Comparison of ENCODE assay signal across 25 cellular contexts in the genomic region with DNA sequence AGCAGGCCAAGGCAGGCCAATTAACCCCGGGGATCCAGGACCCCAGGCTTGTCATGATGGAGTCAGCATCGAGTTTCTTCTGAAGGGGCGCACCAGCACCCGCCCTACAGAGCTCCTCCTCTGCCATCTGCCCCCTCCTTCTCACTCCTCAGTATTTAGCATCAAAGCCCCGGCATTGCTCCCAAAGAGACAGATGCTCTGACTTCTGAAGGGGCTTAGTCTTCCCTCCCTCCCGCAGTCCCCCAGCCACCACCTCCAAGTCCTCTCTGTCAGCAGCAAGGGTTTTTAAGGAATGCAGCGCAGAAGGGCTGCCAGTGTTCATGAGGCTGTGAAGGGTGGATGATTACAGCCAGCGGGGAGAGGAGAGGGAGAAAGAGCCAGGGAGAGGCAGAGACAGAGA.
A peak's percentile ranks its signal among the peaks of the same experiment; 100 is the strongest.
DNase-seq lines count a peak whose midpoint lies in the region; TF ChIP-seq lines count a peak whose summit lies in the region.
"Had no signal": no experiment of that assay in that cellular context is flagged by ENCODE, and none has a peak within 500 bp of the region (broad histone marks: within the 10 kb centered on the region; RNA-seq: fewer than 3 reads in every experiment).

No MANE protein-coding gene starts in this region.

- peaks cover 18% of the 10 kb centered on the region for H3K9me3 Mint-ChIP-seq in nephron progenitor cell

- H3K27ac Mint-ChIP-seq in nephron progenitor cell: no peak overlapping the region
- H3K27ac Mint-ChIP-seq: activated naive CD8-positive, alpha-beta T cell; CD4-positive, CD25-positive, alpha-beta regulatory T cell; naive thymus-derived CD8-positive, alpha-beta T cell; T-helper 17 cell had no signal

- peak; percentile 1 for DNase-seq in NCI-H1436 (lab: John Stamatoyannopoulos, UW)
- no peak for DNase-seq in NCI-H1436 treated with DMSO at 0.1 percent for 48 hours (lab: John Stamatoyannopoulos, UW)
- DNase-seq in NCI-H1694 (lab: John Stamatoyannopoulos, UW): peak; percentile 79
- peak; percentile 57 for DNase-seq in NCI-H510A treated with DMSO at 0.1 percent for 48 hours (lab: John Stamatoyannopoulos, UW)
- DNase-seq in nephron progenitor cell: peak; percentile 8
- DNase-seq in SHP77 treated with DMSO at 0.1 percent for 48 hours (lab: John Stamatoyannopoulos, UW): no peak
- DNase-seq in NCI-H1048 (lab: John Stamatoyannopoulos, UW): no peak
- DNase-seq in NAMALWA (ENCODE audit: low spot score): no peak
- DNase-seq: activated CD4-positive, alpha-beta T cell treated with anti-CD3 and anti-CD28 coated beads for 1 hour; activated effector memory CD4-positive, alpha-beta T cell treated with Interleukin-2 at 50 U/mL for 16 hours; activated T-cell treated with anti-CD3 and anti-CD28 coated beads for 4 hours; CD4-positive, CD25-positive, alpha-beta regulatory T cell; foreskin fibroblast; GF-D8; heart right ventricle; KBM-7; midbrain; naive thymus-derived CD8-positive, alpha-beta T cell; NCI-H187 treated with DMSO at 0.1 percent for 48 hours; NCI-H526; ovary; stimulated activated naive CD8-positive, alpha-beta T cell treated with anti-CD3 and anti-CD28 coated beads, Interleukin-15, Interleukin-2, amounts not matched to agents 100 U/mL and 50 U/mL, for 24 hours; T-helper 17 cell; testis had no signal

- peaks cover 6% of the 10 kb centered on the region for H3K36me3 Mint-ChIP-seq in nephron progenitor cell (ENCODE audit: low read depth)
- H3K36me3 Mint-ChIP-seq: activated naive CD8-positive, alpha-beta T cell; CD4-positive, CD25-positive, alpha-beta regulatory T cell; naive thymus-derived CD8-positive, alpha-beta T cell had no signal

- H3K4me1 Mint-ChIP-seq in nephron progenitor cell: peaks cover 8% of the 10 kb centered on the region
- H3K4me1 Mint-ChIP-seq: CD4-positive, CD25-positive, alpha-beta regulatory T cell; naive thymus-derived CD8-positive, alpha-beta T cell; T-helper 17 cell had no signal

- no peak overlapping the region for H3K4me3 Mint-ChIP-seq in nephron progenitor cell
- H3K4me3 Mint-ChIP-seq: activated naive CD8-positive, alpha-beta T cell; CD4-positive, CD25-positive, alpha-beta regulatory T cell; naive thymus-derived CD8-positive, alpha-beta T cell; T-helper 17 cell had no signal

- H3K27me3 Mint-ChIP-seq in nephron progenitor cell (ENCODE audit: low read depth, poor library complexity): peaks cover 26% of the 10 kb centered on the region
- H3K27me3 Mint-ChIP-seq: CD4-positive, CD25-positive, alpha-beta regulatory T cell; T-helper 17 cell had no signal

- no peak for TF ChIP-seq CTCF in nephron progenitor cell (IDR thresholded peaks at IDR 0.05)

Comparison
In these comparisons a context has a peak if more than half of its experiments do, and no peak if none do; other contexts are left out.
1. DNase-seq: peak in NCI-H1436 (single experiment), NCI-H1694 (single experiment), NCI-H510A treated with DMSO at 0.1 percent for 48 hours (single experiment) and nephron progenitor cell (single experiment); none in NCI-H1436 treated with DMSO at 0.1 percent for 48 hours (single experiment), SHP77 treated with DMSO at 0.1 percent for 48 hours (single experiment), NCI-H1048 (single experiment) and NAMALWA (single experiment).